Comparison of ENCODE assay signal across 15 cellular contexts in the genomic region with DNA sequence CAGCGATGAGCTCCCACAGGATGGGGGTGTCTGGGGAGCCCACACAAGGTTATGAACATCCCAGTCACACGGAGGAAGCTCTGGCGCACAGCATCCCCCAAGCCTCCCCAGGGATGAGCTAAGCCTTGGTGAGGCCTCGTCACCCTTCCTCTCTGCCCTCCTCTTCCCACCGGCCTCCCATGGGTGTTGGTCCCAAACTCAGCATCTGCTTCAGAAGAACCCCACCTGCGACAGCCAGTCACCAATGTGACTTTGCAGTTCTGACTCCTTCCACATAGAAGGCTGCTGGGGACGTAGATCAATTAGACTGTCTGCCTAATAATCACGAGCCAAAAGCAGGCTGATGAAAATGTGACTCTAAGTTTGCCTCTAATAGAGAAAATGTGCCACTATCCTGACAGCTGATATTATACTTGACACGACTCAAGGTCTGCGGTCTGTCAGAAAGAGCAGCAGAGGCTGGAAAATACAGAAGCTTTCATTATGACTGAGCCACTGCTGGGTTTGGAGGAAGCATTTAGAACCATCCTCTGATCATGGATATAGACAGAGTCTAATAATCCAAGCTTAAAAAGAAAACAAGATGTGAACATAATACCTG.
A peak's percentile ranks its signal among the peaks of the same experiment; 100 is the strongest.
DNase-seq lines count a peak whose midpoint lies in the region; ATAC-seq and FAIRE-seq lines count a peak whose summit lies in the region.
"Had no signal": no experiment of that assay in that cellular context is flagged by ENCODE, and none has a peak within 500 bp of the region (broad histone marks: within the 10 kb centered on the region; RNA-seq: fewer than 3 reads in every experiment).

No MANE protein-coding gene starts in this region.

- H2BK12ac ChIP-seq in neuronal stem cell (ENCODE audit: low read length): no peak overlapping the region

- DNase-seq in GM18507 (ENCODE audit: extremely low spot score, insufficient read length, low read depth): no peak
- DNase-seq in neuronal stem cell (ENCODE audit: low spot score): no peak
- no peak for DNase-seq in middle frontal gyrus (ENCODE audit: extremely low spot score, low spot score)
- no peak for DNase-seq in AG08395 (ENCODE audit: low spot score)
- no peak for DNase-seq in NCI-H146 (lab: John Stamatoyannopoulos, UW)
- DNase-seq: HFFc6, NCI-H1436, NCI-H2081 treated with DMSO at 0.1 percent for 48 hours, NCI-H526 had no signal

- H3K4ac ChIP-seq in neuronal stem cell (ENCODE audit: low read length): no peak overlapping the region

- no peak overlapping the region for H3K14ac ChIP-seq in neuronal stem cell (ENCODE audit: low read length)

- no peaks in the 10 kb centered on the region for H3K9me3 ChIP-seq in neuronal stem cell (replicated peaks in 1 of 2; ENCODE audit: control insufficient read depth in 2 of 2, insufficient read depth in 1 of 2, low read depth in 1 of 2, low read length in 2 of 2)
- H3K9me3 ChIP-seq: SJSA1 had no signal

- H2BK120ac ChIP-seq in neuronal stem cell (ENCODE audit: low read depth, low read length): no peak overlapping the region

- H3K4me3 ChIP-seq in neuronal stem cell (ENCODE audit: low read length in 2 of 2): no peak overlapping the region
- H3K4me3 ChIP-seq: SJSA1 had no signal

- H2BK15ac ChIP-seq in neuronal stem cell (ENCODE audit: low read length): peak overlapping the region; percentile 53

- no peaks in the 10 kb centered on the region for H3K79me1 ChIP-seq in neuronal stem cell (ENCODE audit: low read depth, low read length)

- H3K9ac ChIP-seq in neuronal stem cell (ENCODE audit: low read depth, low read length, poor library complexity): peak overlapping the region; percentile 12

- no peak overlapping the region for H2AK5ac ChIP-seq in neuronal stem cell (ENCODE audit: low read depth, low read length)

- H4K91ac ChIP-seq in neuronal stem cell (ENCODE audit: low read depth, low read length, poor library complexity): no peak overlapping the region

- no peaks in the 10 kb centered on the region for H3K27me3 ChIP-seq in neuronal stem cell (ENCODE audit: control insufficient read depth in 3 of 3, insufficient read depth in 3 of 3, low read depth in 1 of 3, low read length in 3 of 3)
- H3K27me3 ChIP-seq: SJSA1 had no signal

- H3K36me3 ChIP-seq in neuronal stem cell (replicated peaks in 1 of 2; ENCODE audit: control insufficient read depth in 2 of 2, insufficient read depth in 2 of 2, low read length in 2 of 2): no peaks in the 10 kb centered on the region
- H3K36me3 ChIP-seq: SJSA1 had no signal

- H4K8ac ChIP-seq in neuronal stem cell (ENCODE audit: low read depth, low read length): no peak overlapping the region

- H2BK5ac ChIP-seq in neuronal stem cell (ENCODE audit: low read length): no peak overlapping the region

- FAIRE-seq in GM18507 (lab: Jason Lieb, UNC): peak; percentile 73
- FAIRE-seq: GM19239, HTR-8/SVneo had no signal

- WGBS in neuronal stem cell (ENCODE audit: extremely low coverage in 2 of 2, insufficient read length in 2 of 2, insufficient replicate concordance in 1 of 2), 2 donors: no CpG with 5 or more reads among the region's 10 CpGs

- H2AFZ ChIP-seq in neuronal stem cell (ENCODE audit: low read length): no peak overlapping the region

- H3K4me2 ChIP-seq in neuronal stem cell (ENCODE audit: insufficient read depth, low read length, poor library complexity, severe bottlenecking): no peak overlapping the region

- ATAC-seq in GM19463 (IDR thresholded peaks at IDR 0.05; ENCODE audit: unreplicated experiment) (peak; percentile 25), HG03378 (IDR thresholded peaks at IDR 0.05; ENCODE audit: unreplicated experiment) (peak; percentile 30)

- H3K18ac ChIP-seq in neuronal stem cell (ENCODE audit: low read length): no peak overlapping the region

- H3K27ac ChIP-seq in neuronal stem cell (replicated peaks; ENCODE audit: low read length): no peak overlapping the region
- H3K27ac ChIP-seq: RWPE1, SJSA1 had no signal

- peak overlapping the region; percentile 88 for H3K23ac ChIP-seq in neuronal stem cell (ENCODE audit: low read depth, low read length, poor library complexity)

- no peaks in the 10 kb centered on the region for H3K4me1 ChIP-seq in neuronal stem cell (ENCODE audit: control insufficient read depth in 2 of 2, insufficient read depth in 1 of 2, low read depth in 1 of 2, low read length in 2 of 2)
